ENCODE assay signal across 7 cellular contexts in the genomic region with DNA sequence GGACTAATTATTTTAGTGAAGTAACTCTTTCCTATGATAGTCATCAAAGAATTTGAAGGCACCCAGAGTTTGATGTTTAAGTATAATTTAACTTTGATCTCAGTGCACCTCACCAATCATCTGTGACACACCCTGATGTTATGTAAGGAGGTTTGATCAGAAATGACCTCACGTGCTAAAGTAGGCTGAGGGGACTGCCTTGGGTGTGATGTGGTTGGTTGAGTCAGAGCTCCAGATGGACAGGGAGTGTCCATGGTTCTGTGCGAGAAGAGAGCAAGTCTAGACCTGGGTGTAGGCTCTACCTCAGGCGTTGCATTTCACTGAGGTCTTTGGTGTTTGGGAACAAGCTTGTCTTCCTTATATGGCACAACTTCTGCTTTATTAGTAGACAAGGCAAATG. TPM values are rescaled to one million over a fixed set of nuclear protein-coding genes. Genes with fewer than 3 reads are reported as not detected.
A peak's percentile ranks its signal among the peaks of the same experiment; 100 is the strongest.
DNase-seq lines count a peak whose midpoint lies in the region; ATAC-seq and TF ChIP-seq lines count a peak whose summit lies in the region.
"Not testable (repeated sequence)": the region's sequence is repeated elsewhere in the genome, so short reads cannot be mapped to it uniquely, and the experiment has no call there.

No MANE protein-coding gene starts in this region.

- not testable (repeated sequence) for H3K9me3 Mint-ChIP-seq in activated naive CD4-positive, alpha-beta T cell treated with anti-CD3 and anti-CD28 coated beads, Interleukin-2, amount 50 U/mL, for 24 hours

- H3K27ac Mint-ChIP-seq in activated naive CD4-positive, alpha-beta T cell treated with anti-CD3 and anti-CD28 coated beads, Interleukin-2, amount 50 U/mL, for 24 hours: peak overlapping the region; percentile 91

- not testable (repeated sequence) for H3K4me1 Mint-ChIP-seq in activated naive CD4-positive, alpha-beta T cell treated with anti-CD3 and anti-CD28 coated beads, Interleukin-2, amount 50 U/mL, for 24 hours

- intact Hi-C loops in mucosa of descending colon (cut with DNase I, micrococcal nuclease): not testable (repeated sequence)

- H3K27ac ChIP-seq in epithelial cell of prostate: not testable (repeated sequence)

- H3K4me1 ChIP-seq in mucosa of descending colon (ENCODE audit: low read depth): not testable (repeated sequence)

- not testable (repeated sequence) for H3K4me3 ChIP-seq in mucosa of descending colon

- TF ChIP-seq CTCF in mucosa of descending colon (IDR thresholded peaks at IDR 0.05): not testable (repeated sequence)

- H3K36me3 ChIP-seq in mucosa of descending colon (ENCODE audit: low read depth): not testable (repeated sequence)

- H3K4me3 Mint-ChIP-seq in activated naive CD4-positive, alpha-beta T cell treated with anti-CD3 and anti-CD28 coated beads, Interleukin-2, amount 50 U/mL, for 24 hours: not testable (repeated sequence)

- DNase-seq in EH (ENCODE audit: low read depth) (peak; percentile 7), HS-5 (ENCODE audit: low read depth) (peak; percentile 5), NCI-H1694 treated with DMSO at 0.1 percent for 48 hours (lab: John Stamatoyannopoulos, UW) (peak; percentile 38), epithelial cell of prostate (ENCODE audit: low read depth, low spot score) (peak; percentile 20), iris pigment epithelial cell (ENCODE audit: low read depth) (peak; percentile 15)
- not testable (repeated sequence) for DNase-seq in mucosa of descending colon

- peaks cover 17% of the 10 kb centered on the region for H3K36me3 Mint-ChIP-seq in activated naive CD4-positive, alpha-beta T cell treated with anti-CD3 and anti-CD28 coated beads, Interleukin-2, amount 50 U/mL, for 24 hours

- not testable (repeated sequence) for H3K27me3 Mint-ChIP-seq in activated naive CD4-positive, alpha-beta T cell treated with anti-CD3 and anti-CD28 coated beads, Interleukin-2, amount 50 U/mL, for 24 hours

- ATAC-seq in mucosa of descending colon: peak; percentile 41

- not testable (repeated sequence) for H3K9me3 ChIP-seq in mucosa of descending colon

RNA-seq across cellular contexts. Expression of gene AGAP4, which starts 56.6 kb away (rescaled TPM):
- 10 to 100 TPM; 13.2 to 19.8 (median 19.1) TPM for total RNA-seq in mucosa of descending colon
